21 cellular contexts compared by ENCODE assay signal in the genomic region with DNA sequence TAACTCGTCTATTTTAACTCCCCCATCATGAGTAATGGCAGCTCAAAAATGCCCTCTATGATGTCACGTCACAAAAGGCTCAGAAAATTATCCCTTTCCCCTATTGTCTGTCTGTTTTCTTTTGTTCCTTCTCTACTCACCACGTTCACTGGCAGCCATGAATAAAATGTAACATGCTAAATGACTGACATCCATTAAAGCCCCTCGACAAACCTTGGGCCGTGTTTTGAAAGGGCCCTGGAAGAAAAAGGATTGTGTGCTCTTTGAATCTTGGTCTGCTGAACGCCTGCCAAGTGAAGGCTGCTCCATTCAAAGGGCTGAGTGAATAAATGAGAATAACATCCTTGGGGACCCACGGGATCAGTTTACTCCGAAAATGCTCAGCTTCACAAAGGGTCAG.
A peak's percentile ranks its signal among the peaks of the same experiment; 100 is the strongest.
DNase-seq lines count a peak whose midpoint lies in the region; ATAC-seq, FAIRE-seq and TF ChIP-seq lines count a peak whose summit lies in the region.
"Had no signal": no experiment of that assay in that cellular context is flagged by ENCODE, and none has a peak within 500 bp of the region (broad histone marks: within the 10 kb centered on the region; RNA-seq: fewer than 3 reads in every experiment).

No MANE protein-coding gene starts in this region.

- H3K79me2 ChIP-seq in H1 (ENCODE audit: control insufficient read depth in 1 of 2, insufficient read depth in 2 of 2, low read length in 2 of 2) (no peaks in the 10 kb centered on the region), osteoblast (ENCODE audit: insufficient read depth, low read length) (no peaks in the 10 kb centered on the region)

- no peak for TF ChIP-seq EP300 in H1 (IDR thresholded peaks at IDR 0.05; ENCODE audit: borderline replicate concordance in 1 of 2, low read depth in 2 of 2, low read length in 2 of 2)

- ATAC-seq in heart left ventricle (no peak), T-cell (replicated peaks in 1 of 4) (no peak)
- ATAC-seq in stimulated activated naive CD8-positive, alpha-beta T cell treated with anti-CD3 and anti-CD28 coated beads, Interleukin-15, Interleukin-2, amounts not matched to agents 100 U/mL and 50 U/mL, for 24 hours = no peak
- ATAC-seq: activated CD8-positive, alpha-beta T cell treated with anti-CD3 and anti-CD28 coated beads, Interleukin-2, amount 10 ng/mL, durations not matched to agents 7 days and 5 days; GM12878 had no signal

- no peak overlapping the region for H2AK5ac ChIP-seq in H1 (ENCODE audit: low read depth, low read length)

- no peaks in the 10 kb centered on the region for H4K20me1 ChIP-seq in H1 (replicated peaks in 1 of 2; ENCODE audit: control insufficient read depth in 1 of 2, insufficient read depth in 2 of 2, low read length in 2 of 2)
- no peaks in the 10 kb centered on the region for H4K20me1 ChIP-seq in osteoblast (ENCODE audit: insufficient read depth, low read length)

- H2BK120ac ChIP-seq in H1 (replicated peaks; ENCODE audit: low read depth, low read length) = no peak overlapping the region

- no peaks in the 10 kb centered on the region for H3K23me2 ChIP-seq in H1 (ENCODE audit: low read depth, low read length)

- H2AFZ ChIP-seq in H1 (ENCODE audit: low read length) (peak overlapping the region; percentile 51; the same call in 1 of the 2 replicates), osteoblast (ENCODE audit: low read length) (peak overlapping the region; percentile 66)

- no peaks in the 10 kb centered on the region for H3K36me3 Mint-ChIP-seq in T-cell

- no peak for TF ChIP-seq POLR2A in H1 (IDR thresholded peaks at IDR 0.05; ENCODE audit: control extremely low read depth in 1 of 2, low read depth in 2 of 2, low read length in 2 of 2)
- TF ChIP-seq POLR2A in heart left ventricle (IDR thresholded peaks at IDR 0.05) = no peak

- no peak overlapping the region for H2BK20ac ChIP-seq in H1 (ENCODE audit: low read length)

- TF ChIP-seq CTCF in H1 (IDR thresholded peaks at IDR 0.05; ENCODE audit: control extremely low read depth in 1 of 3, insufficient read depth in 1 of 3, low read depth in 1 of 3, low read length in 3 of 3) (no peak), osteoblast (IDR thresholded peaks at IDR 0.05; ENCODE audit: extremely low read depth, low read depth, low read length) (no peak), heart left ventricle (IDR thresholded peaks at IDR 0.05) (no peak)

- no peak overlapping the region for H3K9ac ChIP-seq in H1 (replicated peaks in 1 of 4; ENCODE audit: extremely low read depth in 1 of 4, low read depth in 3 of 4, low read length in 3 of 4)

- no peak overlapping the region for H4K91ac ChIP-seq in H1 (replicated peaks; ENCODE audit: insufficient read length, low read length)

- no peak overlapping the region for H3K4me2 ChIP-seq in H1 (ENCODE audit: insufficient read depth in 1 of 2, low read depth in 2 of 2, low read length in 2 of 2)
- H3K4me2 ChIP-seq in osteoblast (ENCODE audit: insufficient read depth, low read length) = peak overlapping the region; percentile 46

- no peaks in the 10 kb centered on the region for H3K79me1 ChIP-seq in H1 (ENCODE audit: low read depth, low read length)

- H3K9me3 ChIP-seq in H1 (ENCODE audit: insufficient read depth in 2 of 2, low read depth in 1 of 2, low read length in 1 of 2) (no peaks in the 10 kb centered on the region), osteoblast (ENCODE audit: low read depth, low read length) (no peaks in the 10 kb centered on the region), heart left ventricle (no peaks in the 10 kb centered on the region)
- H3K9me3 ChIP-seq: colonic mucosa had no signal

- WGBS in H1 (ENCODE audit: extremely low coverage in 1 of 2, insufficient coverage in 1 of 2, insufficient read length in 1 of 2, insufficient replicate concordance in 2 of 2, low coverage in 1 of 2, low lambda C conversion rate in 2 of 2, missing lambda C conversion rate in 1 of 2), 2 experiments = 77% methylated on average over 8 of the region's 8 CpGs; no CpG with 5 or more reads in 1 of the 2 experiments
- 43 to 61% (median 52%) methylated on average over 8 of the region's 8 CpGs for WGBS in heart left ventricle, 4 donors

- peak; percentile 36 for DNase-seq in Daoy (ENCODE audit: low read depth)
- DNase-seq in NCI-H1436 (lab: John Stamatoyannopoulos, UW) = peak; percentile 81
- no peak for DNase-seq in H1 (ENCODE audit: low read depth in 1 of 2, low spot score in 2 of 2)
- no peak for DNase-seq in osteoblast (ENCODE audit: insufficient read length, low spot score, missing footprints)
- DNase-seq in heart left ventricle = no peak
- no peak for DNase-seq in T-cell
- no peak for DNase-seq in stimulated activated naive CD8-positive, alpha-beta T cell treated with anti-CD3 and anti-CD28 coated beads, Interleukin-15, Interleukin-2, amounts not matched to agents 100 U/mL and 50 U/mL, for 24 hours
- DNase-seq: activated CD8-positive, alpha-beta T cell treated with anti-CD3 and anti-CD28 coated beads, Interleukin-2, amount 10 ng/mL, durations not matched to agents 7 days and 5 days; activated naive CD4-positive, alpha-beta T cell treated with anti-CD3 and anti-CD28 coated beads, Interleukin-2, amount 50 U/mL, for 16 hours; activated T-cell treated with anti-CD3 and anti-CD28 coated beads, Interleukin-2, amount 50 U/mL, for 48 hours; Calu3; colonic mucosa; GDM1; Kasumi-1; mesendoderm; NCI-H187 treated with DMSO at 0.1 percent for 48 hours; NCI-H510A treated with DMSO at 0.1 percent for 48 hours; OCI-M1; stimulated activated CD4-positive, alpha-beta T cell treated with anti-CD3 and anti-CD28 coated beads, Interleukin-2, amount 100 ng/mL, for 48 hours; T-helper 9 cell had no signal

- H2BK15ac ChIP-seq in H1 (ENCODE audit: low read length) = no peak overlapping the region

- CTCF ChIA-PET in H1 (lab: Charles Lee; ENCODE audit: partially characterized antibody) = interaction anchor here (0.6 to 1.4 kb wide), 5 partner anchors 9 to 619 kb away, joined by 3 to 4 read pairs (median 3); no protein-coding TSS in a partner anchor
- CTCF ChIA-PET in T-cell (lab: Charles Lee) = no interaction called here

- no peak overlapping the region for H2BK12ac ChIP-seq in H1 (ENCODE audit: low read depth, low read length)

- H4K5ac ChIP-seq in H1 (ENCODE audit: insufficient read length, low read depth, low read length) = no peak overlapping the region

- H3K27me3 Mint-ChIP-seq in T-cell = peaks cover 24 to 27% of the 10 kb centered on the region in 2 donors

- no peak overlapping the region for H3K4me3 ChIP-seq in H1 (ENCODE audit: extremely low read depth in 1 of 4, insufficient read depth in 2 of 4, low read depth in 3 of 4, low read length in 4 of 4)
- H3K4me3 ChIP-seq in osteoblast (ENCODE audit: insufficient read depth, low read length) = peak overlapping the region; percentile 17
- no peak overlapping the region for H3K4me3 ChIP-seq in heart left ventricle
- H3K4me3 ChIP-seq: colonic mucosa, GM12878 had no signal

- H3K4me1 ChIP-seq in H1 (replicated peaks in 1 of 4; ENCODE audit: control insufficient read depth in 3 of 4, insufficient read depth in 4 of 4, low read length in 3 of 4) (peaks cover 0 to 4% (median 0%) of the 10 kb centered on the region in 4 experiments; a peak in 1 of 7 replicates), osteoblast (ENCODE audit: insufficient read depth, low read length) (peaks cover 25% of the 10 kb centered on the region), heart left ventricle (no peaks in the 10 kb centered on the region)
- H3K4me1 ChIP-seq: colonic mucosa had no signal

- H3K27ac ChIP-seq in H1 (ENCODE audit: low read depth, low read length) (no peak overlapping the region), osteoblast (ENCODE audit: low read depth, low read length) (no peak overlapping the region), heart left ventricle (no peak overlapping the region)
- H3K27ac ChIP-seq: colonic mucosa had no signal

- no peaks in the 10 kb centered on the region for H3K36me3 ChIP-seq in H1 (ENCODE audit: control insufficient read depth in 2 of 4, insufficient read depth in 4 of 4, low read length in 3 of 4)
- H3K36me3 ChIP-seq in osteoblast (ENCODE audit: insufficient read depth, low read length) = no peaks in the 10 kb centered on the region
- no peaks in the 10 kb centered on the region for H3K36me3 ChIP-seq in heart left ventricle
- H3K36me3 ChIP-seq: colonic mucosa had no signal

- H4K8ac ChIP-seq in H1 (ENCODE audit: extremely low read depth, insufficient read depth, low read length) = no peak overlapping the region

- H3K4me1 Mint-ChIP-seq in T-cell = no peaks in the 10 kb centered on the region

- no peaks in the 10 kb centered on the region for H3K9me3 Mint-ChIP-seq in T-cell

- no peak for FAIRE-seq in H1 (lab: Jason Lieb, UNC)
- FAIRE-seq: GM12878 had no signal

- no peak overlapping the region for H2BK5ac ChIP-seq in H1 (ENCODE audit: low read depth, low read length)

- H3K14ac ChIP-seq in H1 (ENCODE audit: insufficient read length) = no peak overlapping the region

- no peak overlapping the region for H3K18ac ChIP-seq in H1 (ENCODE audit: extremely low read depth, low read length)

- H3K27me3 ChIP-seq in H1 (replicated peaks in 1 of 4; ENCODE audit: control insufficient read depth in 3 of 4, extremely low read depth in 1 of 4, insufficient read depth in 3 of 4, low read length in 3 of 4) = no peaks in the 10 kb centered on the region
- peaks cover 31% of the 10 kb centered on the region for H3K27me3 ChIP-seq in osteoblast (ENCODE audit: insufficient read depth, low read length)
- H3K27me3 ChIP-seq in heart left ventricle = peaks cover 0 to 4% (median 0%) of the 10 kb centered on the region in 9 donors
- H3K27me3 ChIP-seq: colonic mucosa had no signal

- no peak overlapping the region for H3K23ac ChIP-seq in H1 (ENCODE audit: insufficient read length)

- no peak overlapping the region for H3K4ac ChIP-seq in H1 (replicated peaks; ENCODE audit: insufficient read length, low read depth, low read length)

- H3K4me3 Mint-ChIP-seq in T-cell = no peak overlapping the region
- H3K4me3 Mint-ChIP-seq: activated CD8-positive, alpha-beta T cell treated with anti-CD3 and anti-CD28 coated beads, Interleukin-2, amount 10 ng/mL, durations not matched to agents 7 days and 5 days had no signal

- POLR2A ChIA-PET in H1 (lab: Charles Lee; ENCODE audit: partially characterized antibody) (interaction anchor here (0.6 to 1.1 kb wide), 2 partner anchors 119 to 164 kb away, joined by 3 to 4 read pairs; a partner anchor contains a TSS), T-cell (lab: Charles Lee) (no interaction called here)

- H3K27ac Mint-ChIP-seq in T-cell = no peak overlapping the region
- H3K27ac Mint-ChIP-seq: activated CD8-positive, alpha-beta T cell treated with anti-CD3 and anti-CD28 coated beads, Interleukin-2, amount 10 ng/mL, durations not matched to agents 7 days and 5 days had no signal

- no peak for TF ChIP-seq RAD21 in H1 (IDR thresholded peaks at IDR 0.05 in 1 of 2, conservative IDR thresholded peaks at IDR 0.05 in 1 of 2; ENCODE audit: low read depth in 2 of 2, low read length in 2 of 2)

- intact Hi-C loops in heart left ventricle (cut with DNase I) = loop anchor here in 3 of 10 donors (10.0 kb wide), 1 partner anchor 582 kb away; no protein-coding TSS in a partner anchor

- no peak overlapping the region for H3K56ac ChIP-seq in H1 (replicated peaks; ENCODE audit: insufficient read length, low read depth, low read length)

Comparison
In these comparisons a context has a peak if more than half of its experiments do, and no peak if none do; other contexts are left out.
1. DNase-seq: peak in Daoy (single experiment) and NCI-H1436 (single experiment); none in H1 (0 of 2), osteoblast (single experiment), heart left ventricle (0 of 5), T-cell (0 of 34) and stimulated activated naive CD8-positive, alpha-beta T cell treated with anti-CD3 and anti-CD28 coated beads, Interleukin-15, Interleukin-2, amounts not matched to agents 100 U/mL and 50 U/mL, for 24 hours (single experiment).